19 cellular contexts compared by ENCODE assay signal in the genomic region with DNA sequence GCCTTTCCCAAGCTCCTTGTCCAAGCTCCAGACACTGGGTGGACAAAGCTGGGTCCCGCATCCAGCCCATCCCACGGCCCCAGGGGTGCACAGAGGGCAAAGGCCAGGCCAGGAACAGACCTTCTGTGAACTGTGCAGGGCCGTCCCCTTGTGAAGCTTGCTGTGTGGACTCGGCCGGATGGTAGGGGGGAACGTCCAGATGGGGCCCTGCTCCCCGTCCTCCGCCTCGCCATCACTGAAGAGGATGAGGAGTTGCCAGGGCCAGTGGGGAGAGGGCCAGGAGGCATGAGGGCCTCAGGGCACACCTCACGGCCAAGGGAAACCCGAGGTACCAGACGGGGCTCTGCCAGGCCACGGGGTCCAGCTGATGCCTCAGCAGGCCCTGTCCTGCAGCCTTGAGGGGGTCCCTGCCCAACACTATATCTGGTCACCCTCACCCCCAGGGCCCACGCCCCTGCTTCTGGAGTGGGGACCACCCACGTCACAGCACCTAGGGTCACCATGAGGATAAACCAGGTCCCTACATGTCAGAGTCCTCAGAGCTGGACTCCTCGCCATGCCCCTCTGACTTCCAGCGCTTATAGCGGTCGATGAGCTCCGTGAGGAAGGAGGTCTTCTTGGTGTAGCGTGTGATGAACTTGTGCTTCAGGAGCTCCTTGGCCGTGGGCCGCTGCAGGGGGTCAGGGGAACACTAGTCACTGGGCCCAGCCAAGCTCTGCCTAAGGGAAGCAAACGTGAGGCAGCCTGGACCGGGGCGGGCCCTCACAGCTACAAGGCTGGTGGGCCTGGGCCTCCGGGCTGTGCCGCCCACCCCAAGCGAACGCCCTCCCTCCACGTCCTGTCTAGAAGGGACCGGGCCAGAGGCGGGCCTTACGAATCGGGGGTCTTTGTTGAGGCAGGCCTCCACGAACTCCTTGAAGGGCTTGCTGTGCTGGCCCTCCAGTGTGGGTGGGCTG. TPM values are rescaled to one million over a fixed set of nuclear protein-coding genes. Genes with fewer than 3 reads are reported as not detected.
DNase-seq lines count a peak whose midpoint lies in the region; ATAC-seq and TF ChIP-seq lines count a peak whose summit lies in the region.
"Had no signal": no experiment of that assay in that cellular context is flagged by ENCODE, and none has a peak within 500 bp of the region (broad histone marks: within the 10 kb centered on the region; RNA-seq: fewer than 3 reads in every experiment).

No MANE protein-coding gene starts in this region.

- peak overlapping the region; percentile 28 for H2AK9ac ChIP-seq in IMR-90 (replicated peaks; ENCODE audit: low read depth, low read length, poor library complexity)

- TF ChIP-seq POLR2A in breast epithelium (IDR thresholded peaks at IDR 0.05) = no peak
- no peak for TF ChIP-seq POLR2A in IMR-90 (IDR thresholded peaks at IDR 0.05; ENCODE audit: low read depth, low read length)

- H3K4me1 Mint-ChIP-seq in MCF 10A (ENCODE audit: insufficient read depth, unreplicated experiment) (no peaks in the 10 kb centered on the region), chondrocyte (ENCODE audit: low read depth) (no peaks in the 10 kb centered on the region)
- no peaks in the 10 kb centered on the region for H3K4me1 Mint-ChIP-seq in stimulated activated effector memory CD8-positive, alpha-beta T cell treated with anti-CD3 and anti-CD28 coated beads, Interleukin-12 subunit alpha, Interleukin-12 subunit beta, amount 100 ng/mL, for 72 hours
- H3K4me1 Mint-ChIP-seq: GM23338, IgD-negative memory B cell had no signal

- 0 out of 2 replicates have a peak, but pooled peaks cover 5% of the 10 kb centered on the region for H3K9me1 ChIP-seq in IMR-90 (ENCODE audit: insufficient read depth, low read length)

- H3K36me3 Mint-ChIP-seq in MCF 10A (ENCODE audit: insufficient read depth, unreplicated experiment) (peaks cover 25% of the 10 kb centered on the region), chondrocyte (ENCODE audit: low read depth) (peaks cover 14% of the 10 kb centered on the region)
- peaks cover 26% of the 10 kb centered on the region for H3K36me3 Mint-ChIP-seq in stimulated activated effector memory CD8-positive, alpha-beta T cell treated with anti-CD3 and anti-CD28 coated beads, Interleukin-12 subunit alpha, Interleukin-12 subunit beta, amount 100 ng/mL, for 72 hours

- no peaks in the 10 kb centered on the region for H3F3A ChIP-seq in GM23248 (ENCODE audit: insufficient read depth)

- H3K36me3 ChIP-seq in breast epithelium (no peaks in the 10 kb centered on the region), IMR-90 (ENCODE audit: control insufficient read depth, insufficient read depth, low read length) (peaks cover 66% of the 10 kb centered on the region), GM23248 (ENCODE audit: low read depth) (no peaks in the 10 kb centered on the region; the same call in 1 of the 2 replicates), mesendoderm (ENCODE audit: control insufficient read depth, insufficient read depth, low read length) (peaks cover 28% of the 10 kb centered on the region)

- H3K18ac ChIP-seq in IMR-90 (ENCODE audit: low read depth, low read length) (no peak overlapping the region), mesendoderm (ENCODE audit: low read length) (no peak overlapping the region)

- peaks cover 36% of the 10 kb centered on the region for H3K79me2 ChIP-seq in GM23248 (ENCODE audit: insufficient read depth)
- peaks cover 12% of the 10 kb centered on the region for H3K79me2 ChIP-seq in mesendoderm (ENCODE audit: control insufficient read depth, insufficient read depth, low read length)

- peaks cover 33% of the 10 kb centered on the region for H4K20me1 ChIP-seq in IMR-90 (ENCODE audit: insufficient read depth, low read length)
- H4K20me1 ChIP-seq in GM23248 (ENCODE audit: insufficient read depth) = peaks cover 5% of the 10 kb centered on the region

- POLR2A ChIA-PET in MCF 10A (lab: Yijun Ruan, JAX) (no interaction called here), IMR-90 (lab: Charles Lee; ENCODE audit: unreplicated experiment) (no interaction called here)

- CTCF ChIA-PET in MCF 10A (lab: Yijun Ruan, JAX) = interaction anchor here (0.5 kb wide), 1 partner anchor 133 kb away, joined by 5 read pairs; no protein-coding TSS in a partner anchor
- CTCF ChIA-PET in IMR-90 (lab: Yijun Ruan, JAX) = no interaction called here

- H2AK5ac ChIP-seq in IMR-90 (ENCODE audit: low read depth, low read length) (no peak overlapping the region), mesendoderm (ENCODE audit: low read length) (no peak overlapping the region)

- H2BK5ac ChIP-seq in IMR-90 (ENCODE audit: low read depth, low read length, poor library complexity, severe bottlenecking) (no peak overlapping the region), mesendoderm (ENCODE audit: low read length) (no peak overlapping the region)

- H2BK15ac ChIP-seq in IMR-90 (ENCODE audit: low read depth, low read length) (no peak overlapping the region), mesendoderm (replicated peaks; ENCODE audit: low read depth) (no peak overlapping the region)

- no peak overlapping the region for H3K56ac ChIP-seq in IMR-90 (ENCODE audit: extremely low read depth, insufficient read depth, low read length)
- H3K56ac ChIP-seq in mesendoderm (ENCODE audit: low read length) = no peak overlapping the region

- H3K4me1 ChIP-seq in breast epithelium (no peaks in the 10 kb centered on the region), IMR-90 (ENCODE audit: control insufficient read depth, insufficient read depth, low read length) (no peaks in the 10 kb centered on the region), GM23248 (ENCODE audit: insufficient read depth) (no peaks in the 10 kb centered on the region), mesendoderm (ENCODE audit: control insufficient read depth, low read depth, low read length) (no peaks in the 10 kb centered on the region)

- no peak overlapping the region for H4K91ac ChIP-seq in IMR-90 (ENCODE audit: insufficient read depth, low read depth, low read length)

- H3K27ac Mint-ChIP-seq in MCF 10A (ENCODE audit: low read depth, unreplicated experiment) (no peak overlapping the region), chondrocyte (ENCODE audit: unreplicated experiment) (no peak overlapping the region)
- H3K27ac Mint-ChIP-seq in stimulated activated effector memory CD8-positive, alpha-beta T cell treated with anti-CD3 and anti-CD28 coated beads, Interleukin-12 subunit alpha, Interleukin-12 subunit beta, amount 100 ng/mL, for 72 hours = peak overlapping the region; percentile 60
- H3K27ac Mint-ChIP-seq: GM23338 had no signal

- H3K27me3 Mint-ChIP-seq in MCF 10A (ENCODE audit: insufficient read depth, unreplicated experiment) (no peaks in the 10 kb centered on the region), chondrocyte (ENCODE audit: low read depth) (no peaks in the 10 kb centered on the region)
- H3K27me3 Mint-ChIP-seq: CD8-positive, alpha-beta memory T cell; IgD-negative memory B cell had no signal

- dilution Hi-C loops in IMR-90 (cut with HindIII; ENCODE audit: low sequenced_read_pairs, unreplicated experiment) = no loop called here

- WGBS in IMR-90 (ENCODE audit: extremely low coverage in 2 of 2, insufficient read length in 1 of 2), 2 experiments = 100% methylated on average over 8 of the region's 36 CpGs; no CpG with 5 or more reads in 1 of the 2 experiments
- WGBS in GM23248 (ENCODE audit: low coverage in 1 of 2, low lambda C conversion rate in 2 of 2, missing lambda C conversion rate in 2 of 2), 2 experiments = 91 to 93% methylated on average over 31 to 35 of the region's 36 CpGs
- no CpG with 5 or more reads among the region's 36 CpGs for WGBS in mesendoderm (ENCODE audit: extremely low coverage, insufficient coverage, low lambda C conversion rate)

- no peak overlapping the region for H3K9ac ChIP-seq in IMR-90 (ENCODE audit: low read depth, low read length)
- no peak overlapping the region for H3K9ac ChIP-seq in GM23248
- no peak overlapping the region for H3K9ac ChIP-seq in mesendoderm (ENCODE audit: low read length)

- H2BK20ac ChIP-seq in IMR-90 (ENCODE audit: low read depth, low read length) = no peak overlapping the region

- intact Hi-C loops in MCF 10A (cut with micrococcal nuclease) = no loop called here
- intact Hi-C loops in breast epithelium (cut with DNase I; ENCODE audit: low total_unique reads) = no loop called here
- intact Hi-C loops in IMR-90 (cut with micrococcal nuclease) = no loop called here

- in situ Hi-C loops in IMR-90 (cut with MboI; ENCODE audit: low sequenced_read_pairs) (no loop called here), GM23248 (cut with MboI) (no loop called here)

- H2AFZ ChIP-seq in IMR-90 (replicated peaks; ENCODE audit: low read length, poor library complexity) = no peak overlapping the region
- no peak overlapping the region for H2AFZ ChIP-seq in GM23248
- H2AFZ ChIP-seq: GM23338 had no signal

- no peak overlapping the region for H3K4ac ChIP-seq in IMR-90 (ENCODE audit: low read depth, low read length)
- no peak overlapping the region for H3K4ac ChIP-seq in mesendoderm (ENCODE audit: low read depth, low read length)

- H4K5ac ChIP-seq in IMR-90 (ENCODE audit: low read depth, low read length) (no peak overlapping the region), mesendoderm (ENCODE audit: low read length) (no peak overlapping the region)

- no peaks in the 10 kb centered on the region for H3K9me2 ChIP-seq in GM23248 (ENCODE audit: insufficient read depth)

- BruUV-seq in MCF 10A (replicated peaks; lab: Mats Ljungman, UMichigan) (TSS peak; percentile 26), IMR-90 (replicated peaks; lab: Mats Ljungman, UMichigan) (no TSS peak)

- H3K23ac ChIP-seq in IMR-90 (ENCODE audit: low read depth, low read length) = no peak overlapping the region
- H3K23ac ChIP-seq in mesendoderm (ENCODE audit: low read length) = no peak overlapping the region

- no peak overlapping the region for H3K14ac ChIP-seq in IMR-90 (replicated peaks; ENCODE audit: low read depth, low read length)

- H2BK120ac ChIP-seq in IMR-90 (ENCODE audit: low read depth, low read length) = no peak overlapping the region
- no peak overlapping the region for H2BK120ac ChIP-seq in mesendoderm (ENCODE audit: low read depth, low read length)

- H3K4me2 ChIP-seq in IMR-90 (ENCODE audit: low read depth, low read length) = no peak overlapping the region
- no peak overlapping the region for H3K4me2 ChIP-seq in GM23248 (ENCODE audit: unreplicated experiment)
- H3K4me2 ChIP-seq in mesendoderm (ENCODE audit: low read length) = no peak overlapping the region
- H3K4me2 ChIP-seq: GM23338 had no signal

- no peak overlapping the region for H3K27ac ChIP-seq in breast epithelium
- no peak overlapping the region for H3K27ac ChIP-seq in IMR-90 (ENCODE audit: insufficient read depth, low read length)
- H3K27ac ChIP-seq in GM23248 = no peak overlapping the region
- no peak overlapping the region for H3K27ac ChIP-seq in mesendoderm (ENCODE audit: low read depth, low read length)
- H3K27ac ChIP-seq: C4-2B had no signal

- H3K27me3 ChIP-seq in breast epithelium (no peaks in the 10 kb centered on the region), IMR-90 (ENCODE audit: control insufficient read depth, insufficient read depth, low read length) (no peaks in the 10 kb centered on the region), GM23248 (replicated peaks; ENCODE audit: insufficient read depth) (no peaks in the 10 kb centered on the region), mesendoderm (ENCODE audit: insufficient read depth, low read length, poor library complexity) (no peaks in the 10 kb centered on the region)

- no peak overlapping the region for H4K8ac ChIP-seq in IMR-90 (ENCODE audit: low read depth in 2 of 2, low read length in 2 of 2)
- no peak overlapping the region for H4K8ac ChIP-seq in mesendoderm (ENCODE audit: low read depth, low read length)

- H3K4me3 Mint-ChIP-seq in MCF 10A (ENCODE audit: unreplicated experiment) (no peak overlapping the region), chondrocyte (ENCODE audit: unreplicated experiment) (no peak overlapping the region)
- no peak overlapping the region for H3K4me3 Mint-ChIP-seq in stimulated activated effector memory CD8-positive, alpha-beta T cell treated with anti-CD3 and anti-CD28 coated beads, Interleukin-12 subunit alpha, Interleukin-12 subunit beta, amount 100 ng/mL, for 72 hours
- H3K4me3 Mint-ChIP-seq: GM23338, IgD-negative memory B cell had no signal

- TF ChIP-seq RAD21 in IMR-90 (IDR thresholded peaks at IDR 0.05; ENCODE audit: low read length) = no peak

- H3K9me3 Mint-ChIP-seq in MCF 10A (ENCODE audit: unreplicated experiment) (no peaks in the 10 kb centered on the region), chondrocyte (ENCODE audit: low read depth) (no peaks in the 10 kb centered on the region)
- no peaks in the 10 kb centered on the region for H3K9me3 Mint-ChIP-seq in stimulated activated effector memory CD8-positive, alpha-beta T cell treated with anti-CD3 and anti-CD28 coated beads, Interleukin-12 subunit alpha, Interleukin-12 subunit beta, amount 100 ng/mL, for 72 hours
- H3K9me3 Mint-ChIP-seq: CD8-positive, alpha-beta memory T cell; GM23338; IgD-negative memory B cell had no signal

- no peak; the same call in 1 of the 2 replicates for ATAC-seq in IMR-90 (ENCODE audit: low read depth)
- no peak for ATAC-seq in stimulated activated effector memory CD8-positive, alpha-beta T cell treated with anti-CD3 and anti-CD28 coated beads, Interleukin-12 subunit alpha, Interleukin-12 subunit beta, amount 100 ng/mL, for 72 hours

- H3K4me3 ChIP-seq in breast epithelium = no peak overlapping the region
- no peak overlapping the region for H3K4me3 ChIP-seq in IMR-90 (ENCODE audit: insufficient read depth, low read depth, low read length)
- H3K4me3 ChIP-seq in GM23248 = no peak overlapping the region
- no peak overlapping the region for H3K4me3 ChIP-seq in mesendoderm (ENCODE audit: low read length)
- H3K4me3 ChIP-seq: GM23338 had no signal

- TF ChIP-seq CTCF in MCF 10A (IDR thresholded peaks at IDR 0.05; ENCODE audit: unreplicated experiment) (no peak), breast epithelium (IDR thresholded peaks at IDR 0.05) (no peak), IMR-90 (conservative IDR thresholded peaks at IDR 0.05; ENCODE audit: low read depth, low read length) (no peak), chondrocyte (IDR thresholded peaks at IDR 0.05) (no peak)

- H3K79me1 ChIP-seq in IMR-90 (ENCODE audit: low read depth in 1 of 2, low read length in 2 of 2) (peaks cover 16 to 56% of the 10 kb centered on the region in 2 experiments), mesendoderm (ENCODE audit: low read length) (peaks cover 13% of the 10 kb centered on the region)

- H3K9me3 ChIP-seq in breast epithelium = no peaks in the 10 kb centered on the region
- H3K9me3 ChIP-seq in IMR-90 (ENCODE audit: control insufficient read depth, insufficient read depth, low read length) = no peaks in the 10 kb centered on the region
- H3K9me3 ChIP-seq in GM23248 (ENCODE audit: low read depth) = no peaks in the 10 kb centered on the region

- no peak for DNase-seq in MCF 10A (ENCODE audit: unreplicated experiment)
- no peak for DNase-seq in breast epithelium (ENCODE audit: low spot score in 2 of 2)
- DNase-seq in IMR-90 = no peak
- DNase-seq in chondrocyte (ENCODE audit: low spot score) = peak; percentile 92
- DNase-seq in stimulated activated effector memory CD8-positive, alpha-beta T cell treated with anti-CD3 and anti-CD28 coated beads, Interleukin-12 subunit alpha, Interleukin-12 subunit beta, amount 100 ng/mL, for 72 hours (ENCODE audit: low spot score in 2 of 2) = no peak
- DNase-seq in hypothalamus (lab: John Stamatoyannopoulos, UW) = no peak
- DNase-seq in GM23248 = no peak
- DNase-seq in mesendoderm = no peak
- DNase-seq: Karpas-422, NCI-H1694, NCI-H2081 treated with DMSO at 0.1 percent for 48 hours, NCI-H2171 treated with DMSO at 0.1 percent for 48 hours, NCI-H524 treated with DMSO at 0.1 percent for 48 hours, OCI-M1, Right ventricle myocardium superior had no signal

RNA-seq across cellular contexts. Expression of gene STK25, which starts 10.0 kb away (rescaled TPM):
- 102 and 117 TPM in 2 replicates for total RNA-seq in MCF 10A (2022)
- total RNA-seq in breast epithelium = 100 to 1,000 TPM; 102 to 139 (median 126) TPM
- 203 and 258 TPM in 2 replicates for total RNA-seq in IMR-90 (2012; rRNA removed)
- polyA plus RNA-seq in IMR-90 (2012; rRNA removed) = 392 and 417 TPM in 2 replicates
- 289 and 326 TPM in 2 replicates for polyA plus RNA-seq in IMR-90 (2012; cell fraction: cytosol; rRNA removed)
- 774 and 1,419 TPM in 2 replicates for polyA plus RNA-seq in IMR-90 (2012; cell fraction: nucleus; rRNA removed; ENCODE audit: low replicate concordance)
- total RNA-seq in chondrocyte = 158 to 174 TPM (median 169 TPM) in 3 replicates
- total RNA-seq in GM23248 (2014; rRNA removed; shearing (Covaris generic)) = 239 and 240 TPM in 2 replicates
- 120 and 121 TPM in 2 replicates for polyA plus RNA-seq in GM23248 (2016; fragmentation: Nextera tagmentation; extraction: Ambion mirVana)
- 106 TPM for polyA plus RNA-seq in mesendoderm (2013, experiment 1 of 2)
- 109 TPM for polyA plus RNA-seq in mesendoderm (2013, experiment 2 of 2)
